In genomic region chr10:73886085-73886529, GRCh38 we compare ENCODE assay signal across 7 cellular contexts. TPM values are rescaled to one million over a fixed set of nuclear protein-coding genes. Genes with fewer than 3 reads are reported as not detected.
DNase-seq lines count a peak whose midpoint lies in the region; ATAC-seq and TF ChIP-seq lines count a peak whose summit lies in the region.

No MANE protein-coding gene starts in this region.

- no peak overlapping the region for H2BK5ac ChIP-seq in mesenchymal stem cell (ENCODE audit: low read depth, low read length, poor library complexity, severe bottlenecking)

- ATAC-seq in HG02759 (IDR thresholded peaks at IDR 0.05; ENCODE audit: unreplicated experiment) = peak; percentile 85

- H3K4me1 ChIP-seq in mesenchymal stem cell (ENCODE audit: control insufficient read depth, insufficient read depth, low read depth, low read length) = peaks cover 18% of the 10 kb centered on the region

- H3K4me2 ChIP-seq in mesenchymal stem cell (ENCODE audit: low read length, poor library complexity, severe bottlenecking) = no peak overlapping the region

- no peaks in the 10 kb centered on the region for H3K79me1 ChIP-seq in mesenchymal stem cell (replicated peaks; ENCODE audit: low read length, poor library complexity, severe bottlenecking)

- peak overlapping the region; percentile 100 for H3K27ac ChIP-seq in mesenchymal stem cell (ENCODE audit: low read length, poor library complexity, severe bottlenecking)

- H3K9me3 ChIP-seq in mesenchymal stem cell (ENCODE audit: control insufficient read depth, low read length) = no peaks in the 10 kb centered on the region

- peak overlapping the region; percentile 15 for H2BK15ac ChIP-seq in mesenchymal stem cell (ENCODE audit: low read depth, poor library complexity, severe bottlenecking)

- H3K36me3 ChIP-seq in mesenchymal stem cell (ENCODE audit: control insufficient read depth in 1 of 2, insufficient read depth in 2 of 2, low read depth in 1 of 2, low read length in 2 of 2) = no peaks in the 10 kb centered on the region

- H2BK120ac ChIP-seq in mesenchymal stem cell (ENCODE audit: low read depth, low read length) = peak overlapping the region; percentile 4

- WGBS in mesenchymal stem cell = 4% methylated on average over 5 of the region's 5 CpGs

- no peak overlapping the region for H2AFZ ChIP-seq in mesenchymal stem cell (ENCODE audit: low read depth, low read length)

- peak; percentile 75 for DNase-seq in NCI-H510A treated with DMSO at 0.1 percent for 48 hours (lab: John Stamatoyannopoulos, UW)
- DNase-seq in activated CD4-positive, alpha-beta T cell treated with anti-CD3 and anti-CD28 coated beads, Interleukin-2, amount 50 U/mL, for 48 hours = peak; percentile 65 to 72
- peak; percentile 55 for DNase-seq in effector CD4-positive, alpha-beta T cell
- DNase-seq in mesenchymal stem cell = peak; percentile 86
- peak; percentile 30 to 56 (median 42) for DNase-seq in stimulated activated CD4-positive, alpha-beta T cell treated with anti-CD3 and anti-CD28 coated beads, TNF-alpha, amount 100 ng/mL, for 48 hours (ENCODE audit: low read depth in 3 of 3)

- no peak overlapping the region for H3K4me3 ChIP-seq in mesenchymal stem cell (ENCODE audit: insufficient read depth in 1 of 2, low read depth in 1 of 2, low read length in 2 of 2)

- H4K8ac ChIP-seq in mesenchymal stem cell (ENCODE audit: low read length) = peak overlapping the region; percentile 92

- no peak overlapping the region for H3K23ac ChIP-seq in mesenchymal stem cell (ENCODE audit: low read length in 2 of 2)

- H2BK12ac ChIP-seq in mesenchymal stem cell (ENCODE audit: low read length in 2 of 2) = peak overlapping the region; percentile 75 to 81

- peak; percentile 88 for TF ChIP-seq CTCF in GM12872 (IDR thresholded peaks at IDR 0.05; ENCODE audit: insufficient read depth, low read depth, low read length)

- peak overlapping the region; percentile 37 for H2AK5ac ChIP-seq in mesenchymal stem cell (ENCODE audit: low read length, severe bottlenecking)

- H4K91ac ChIP-seq in mesenchymal stem cell (ENCODE audit: low read length) = no peak overlapping the region

- H3K14ac ChIP-seq in mesenchymal stem cell (ENCODE audit: low read length in 2 of 2) = no peak overlapping the region

- H3K18ac ChIP-seq in mesenchymal stem cell (ENCODE audit: low read depth in 1 of 2, low read length in 2 of 2) = peak overlapping the region; percentile 63 to 77

- peak overlapping the region; percentile 29 to 88 for H3K4ac ChIP-seq in mesenchymal stem cell (ENCODE audit: low read depth in 1 of 2, low read length in 2 of 2)

- no peaks in the 10 kb centered on the region for H3K27me3 ChIP-seq in mesenchymal stem cell (ENCODE audit: control insufficient read depth in 1 of 2, insufficient read depth in 1 of 2, low read length in 2 of 2)

- H3K9ac ChIP-seq in mesenchymal stem cell (ENCODE audit: low read length) = peak overlapping the region; percentile 86

RNA-seq across cellular contexts. Expression of gene CAMK2G, which starts 11.8 kb away (rescaled TPM):
- polyA plus RNA-seq in mesenchymal stem cell (2013, experiment 1 of 2) = 17.2 TPM
- polyA plus RNA-seq in mesenchymal stem cell (2013, experiment 2 of 2) = 16.4 TPM

RNA-seq across cellular contexts. Expression of gene PLAU, which starts 24.8 kb away (rescaled TPM):
- polyA plus RNA-seq in mesenchymal stem cell (2013, experiment 1 of 2) = 1,126 TPM
- polyA plus RNA-seq in mesenchymal stem cell (2013, experiment 2 of 2) = 1,146 TPM
